In the genomic region with DNA sequence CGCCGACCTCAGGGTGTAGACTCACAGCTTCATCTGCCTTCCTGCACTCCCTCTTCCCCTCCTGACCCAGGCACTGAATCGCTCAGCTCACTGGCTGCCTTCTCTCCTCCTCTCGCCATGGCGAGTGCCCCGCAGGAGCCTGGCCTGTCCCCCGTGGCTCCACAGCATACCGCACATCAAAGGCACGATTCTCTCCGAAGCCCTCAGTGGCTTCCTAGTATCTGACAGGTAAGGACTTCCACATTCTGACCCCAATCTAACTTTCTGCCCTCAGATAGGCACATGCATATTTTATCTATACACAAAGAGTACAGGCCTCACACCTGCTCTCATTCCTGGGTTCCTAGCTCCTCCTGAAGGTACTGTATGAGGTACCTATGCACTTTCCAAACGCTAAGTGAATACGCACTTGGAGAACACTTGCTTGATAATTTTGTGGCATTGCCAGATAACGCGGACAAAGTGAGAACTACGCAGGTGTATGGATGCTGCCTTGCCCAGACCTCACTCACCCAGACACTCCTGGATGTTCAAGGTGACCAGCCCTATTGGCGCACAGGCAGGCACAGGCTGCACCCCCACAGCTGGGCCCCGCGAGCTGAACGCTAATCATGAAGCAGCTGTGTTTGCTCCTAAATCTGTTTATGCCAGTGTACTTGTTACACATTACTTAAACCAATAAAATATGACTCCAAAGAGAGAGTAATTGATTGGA, we compare ENCODE assay signal across 15 cellular contexts. TPM values are rescaled to one million over a fixed set of nuclear protein-coding genes. Genes with fewer than 3 reads are reported as not detected.
A peak's percentile ranks its signal among the peaks of the same experiment; 100 is the strongest.
DNase-seq lines count a peak whose midpoint lies in the region; ATAC-seq and TF ChIP-seq lines count a peak whose summit lies in the region.
"Had no signal": no experiment of that assay in that cellular context is flagged by ENCODE, and none has a peak within 500 bp of the region (broad histone marks: within the 10 kb centered on the region; RNA-seq: fewer than 3 reads in every experiment).

No MANE protein-coding gene starts in this region.

- H3K9me3 ChIP-seq in BLaER1, result no peaks in the 10 kb centered on the region
- H3K9me3 ChIP-seq in upper lobe of right lung, result no peaks in the 10 kb centered on the region
- no peaks in the 10 kb centered on the region for H3K9me3 ChIP-seq in tibial artery
- H3K9me3 ChIP-seq: heart right ventricle had no signal

- H3K36me3 ChIP-seq in BLaER1 (no peaks in the 10 kb centered on the region), upper lobe of right lung (no peaks in the 10 kb centered on the region), tibial artery (no peaks in the 10 kb centered on the region)
- H3K36me3 ChIP-seq: cardiac muscle cell, heart right ventricle had no signal

- peaks cover 95% of the 10 kb centered on the region for H4K20me1 ChIP-seq in BLaER1

- H3K4me1 Mint-ChIP-seq in nephron progenitor cell, result peaks cover 55% of the 10 kb centered on the region

- peak overlapping the region; percentile 86 for H3K27ac Mint-ChIP-seq in nephron progenitor cell

- no peak for ATAC-seq in HG02759 (IDR thresholded peaks at IDR 0.05; ENCODE audit: unreplicated experiment)
- no peak for ATAC-seq in upper lobe of right lung

- no peak overlapping the region for H3K9ac ChIP-seq in BLaER1

- H3K4me2 ChIP-seq in BLaER1, result peak overlapping the region; percentile 68

- H3K4me3 ChIP-seq in BLaER1 (no peak overlapping the region), upper lobe of right lung (no peak overlapping the region), tibial artery (no peak overlapping the region)
- H3K4me3 ChIP-seq: cardiac muscle cell, heart right ventricle had no signal

- H3K36me3 Mint-ChIP-seq in nephron progenitor cell (ENCODE audit: low read depth), result peaks cover 3% of the 10 kb centered on the region

- no peak overlapping the region for H3K4me3 Mint-ChIP-seq in nephron progenitor cell

- TF ChIP-seq CTCF in nephron progenitor cell (IDR thresholded peaks at IDR 0.05) (no peak), upper lobe of right lung (IDR thresholded peaks at IDR 0.05) (no peak), tibial artery (IDR thresholded peaks at IDR 0.05) (no peak)

- intact Hi-C loops in upper lobe of right lung (cut with DNase I) (no loop called here), tibial artery (cut with DNase I; ENCODE audit: low total_unique reads) (no loop called here)

- H3K4me1 ChIP-seq in BLaER1 (peaks cover 84% of the 10 kb centered on the region), upper lobe of right lung (peaks cover 10% of the 10 kb centered on the region), tibial artery (peaks cover 0 to 74% (median 27%) of the 10 kb centered on the region in 4 donors)

- DNase-seq in NCI-H1105 treated with DMSO at 0.1 percent for 48 hours (lab: John Stamatoyannopoulos, UW) (peak; percentile 31), nephron progenitor cell (no peak), upper lobe of right lung (no peak), tibial artery (no peak)
- DNase-seq in stimulated activated CD4-positive, alpha-beta T cell treated with anti-CD3 and anti-CD28 coated beads, Interleukin-2, amount 100 ng/mL, for 24 hours, result no peak
- DNase-seq: activated CD4-positive, alpha-beta T cell treated with anti-CD3 and anti-CD28 coated beads, Interleukin-2, amount 50 U/mL, for 48 hours; DMS79; heart right ventricle; NCI-H526; SIG-M5; stimulated activated CD4-positive, alpha-beta T cell treated with anti-CD3 and anti-CD28 coated beads, Interleukin-1b, Interleukin-23, amount 100 ng/mL, for 48 hours had no signal

- H3K9me3 Mint-ChIP-seq in nephron progenitor cell, result no peaks in the 10 kb centered on the region

- no peaks in the 10 kb centered on the region for H3K27me3 Mint-ChIP-seq in nephron progenitor cell (ENCODE audit: low read depth, poor library complexity)

- H3K27me3 ChIP-seq in BLaER1 (no peaks in the 10 kb centered on the region), upper lobe of right lung (no peaks in the 10 kb centered on the region), tibial artery (no peaks in the 10 kb centered on the region)
- H3K27me3 ChIP-seq: cardiac muscle cell, heart right ventricle had no signal

- H3K27ac ChIP-seq in BLaER1 (no peak overlapping the region), cingulate gyrus (ENCODE audit: low read depth, low read length) (peak overlapping the region; percentile 79), upper lobe of right lung (no peak overlapping the region), tibial artery (peak overlapping the region in 1 of 2 donors; percentile 60)
- H3K27ac ChIP-seq: cardiac muscle cell had no signal

RNA-seq across cellular contexts. Expression of gene DIP2C, which starts 27.4 kb away (rescaled TPM):
- 17.3 TPM for total RNA-seq in upper lobe of right lung
